ENCODE assay signal across 20 cellular contexts in genomic region chr15:29093696-29094343, GRCh38.
DNase-seq lines count a peak whose midpoint lies in the region; ATAC-seq and TF ChIP-seq lines count a peak whose summit lies in the region.
"Had no signal": no experiment of that assay in that cellular context is flagged by ENCODE, and none has a peak within 500 bp of the region (broad histone marks: within the 10 kb centered on the region; RNA-seq: fewer than 3 reads in every experiment).

No MANE protein-coding gene starts in this region.

- H2AK5ac ChIP-seq in trophoblast cell (ENCODE audit: low read length): no peak overlapping the region

- H3K4ac ChIP-seq in trophoblast cell (ENCODE audit: low read depth, low read length): no peak overlapping the region

- H2BK120ac ChIP-seq in trophoblast cell (ENCODE audit: insufficient read depth, low read length, poor library complexity): no peak overlapping the region

- peak overlapping the region; percentile 62 for H3K27ac Mint-ChIP-seq in activated T-cell treated with anti-CD3 and anti-CD28 coated beads, Interleukin-2, amount 50 U/mL, for 24 hours
- H3K27ac Mint-ChIP-seq in stimulated activated memory B cell treated with anti-CD40 and anti-IgM and Interleukin-4, amounts not matched to agents 10 μg/mL and 1 μg/mL and 100 μg/mL, for 72 hours: no peak overlapping the region
- H3K27ac Mint-ChIP-seq: B cell had no signal

- no peak overlapping the region for H3K4me3 Mint-ChIP-seq in activated T-cell treated with anti-CD3 and anti-CD28 coated beads, Interleukin-2, amount 50 U/mL, for 24 hours
- no peak overlapping the region for H3K4me3 Mint-ChIP-seq in activated T-cell treated with anti-CD3 and anti-CD28 coated beads, Interleukin-2, amount 50 U/mL, for 4 hours
- no peak overlapping the region for H3K4me3 Mint-ChIP-seq in stimulated activated memory B cell treated with anti-CD40 and anti-IgM and Interleukin-4, amounts not matched to agents 10 μg/mL and 1 μg/mL and 100 μg/mL, for 72 hours
- H3K4me3 Mint-ChIP-seq: B cell had no signal

- H3K9ac ChIP-seq in smooth muscle cell (ENCODE audit: low read depth): no peak overlapping the region
- H3K9ac ChIP-seq in trophoblast cell (ENCODE audit: low read length): no peak overlapping the region

- H3K4me2 ChIP-seq in smooth muscle cell (no peak overlapping the region), trophoblast cell (ENCODE audit: low read length) (no peak overlapping the region)

- TF ChIP-seq CTCF in smooth muscle cell (IDR thresholded peaks at IDR 0.05; ENCODE audit: borderline replicate concordance, insufficient read depth, poor library complexity, severe bottlenecking): no peak

- H3K9me3 ChIP-seq in smooth muscle cell (replicated peaks; ENCODE audit: low read depth) (no peaks in the 10 kb centered on the region), trophoblast cell (ENCODE audit: insufficient read depth, low read depth, low read length) (no peaks in the 10 kb centered on the region)
- H3K9me3 ChIP-seq: MG63, Peyer's patch had no signal

- peaks cover 39% of the 10 kb centered on the region for H3K36me3 Mint-ChIP-seq in activated T-cell treated with anti-CD3 and anti-CD28 coated beads, Interleukin-2, amount 50 U/mL, for 24 hours (ENCODE audit: low read depth)
- H3K36me3 Mint-ChIP-seq in activated T-cell treated with anti-CD3 and anti-CD28 coated beads, Interleukin-2, amount 50 U/mL, for 4 hours (ENCODE audit: insufficient read depth): peaks cover 7% of the 10 kb centered on the region
- H3K36me3 Mint-ChIP-seq in stimulated activated memory B cell treated with anti-CD40 and anti-IgM and Interleukin-4, amounts not matched to agents 10 μg/mL and 1 μg/mL and 100 μg/mL, for 72 hours: no peaks in the 10 kb centered on the region

- H2AFZ ChIP-seq in smooth muscle cell (ENCODE audit: low read depth) (no peak overlapping the region), trophoblast cell (ENCODE audit: insufficient read depth, low read length, poor library complexity) (no peak overlapping the region)

- H3K36me3 ChIP-seq in H7 (replicated peaks; ENCODE audit: control insufficient read depth, insufficient read depth, low read length): no peaks in the 10 kb centered on the region
- H3K36me3 ChIP-seq in smooth muscle cell (ENCODE audit: low read depth): no peaks in the 10 kb centered on the region
- no peaks in the 10 kb centered on the region for H3K36me3 ChIP-seq in trophoblast cell (ENCODE audit: control insufficient read depth in 1 of 2, insufficient read depth in 2 of 2, low read length in 2 of 2)
- H3K36me3 ChIP-seq: MG63, Peyer's patch had no signal

- no peak overlapping the region for H4K12ac ChIP-seq in trophoblast cell (ENCODE audit: low read depth, low read length)

- no peak overlapping the region for H2BK5ac ChIP-seq in trophoblast cell (ENCODE audit: low read depth, low read length, poor library complexity)

- no peak overlapping the region for H2BK12ac ChIP-seq in trophoblast cell (ENCODE audit: low read length)

- H3K79me2 ChIP-seq in smooth muscle cell (ENCODE audit: low read depth) (no peaks in the 10 kb centered on the region), trophoblast cell (ENCODE audit: control insufficient read depth, insufficient read depth, low read length, poor library complexity) (no peaks in the 10 kb centered on the region)

- H3K4me1 ChIP-seq in smooth muscle cell (ENCODE audit: low read depth): no peaks in the 10 kb centered on the region
- H3K4me1 ChIP-seq in trophoblast cell (ENCODE audit: control insufficient read depth in 1 of 2, insufficient read depth in 2 of 2, low read length in 2 of 2): no peaks in the 10 kb centered on the region
- H3K4me1 ChIP-seq: Peyer's patch had no signal

- H3K27me3 ChIP-seq in H7 (ENCODE audit: control insufficient read depth, insufficient read depth, low read length) (no peaks in the 10 kb centered on the region), smooth muscle cell (ENCODE audit: low read depth) (no peaks in the 10 kb centered on the region), trophoblast cell (ENCODE audit: insufficient read depth, low read length) (no peaks in the 10 kb centered on the region)
- H3K27me3 ChIP-seq: MG63, Peyer's patch had no signal

- H4K91ac ChIP-seq in trophoblast cell (ENCODE audit: low read depth, low read length): no peak overlapping the region

- H4K20me1 ChIP-seq in smooth muscle cell (ENCODE audit: low read depth): no peaks in the 10 kb centered on the region

- WGBS in smooth muscle cell (ENCODE audit: low lambda C conversion rate): 94% methylated on average over 12 of the region's 12 CpGs
- WGBS in trophoblast cell (ENCODE audit: extremely low coverage, insufficient coverage, insufficient read length): no CpG with 5 or more reads among the region's 12 CpGs

- H3K4me3 ChIP-seq in H7 (ENCODE audit: insufficient read depth, low read depth, low read length) (no peak overlapping the region), smooth muscle cell (no peak overlapping the region), trophoblast cell (ENCODE audit: low read depth, low read length) (no peak overlapping the region)
- H3K4me3 ChIP-seq: MG63, Peyer's patch had no signal

- peaks cover 15% of the 10 kb centered on the region for H3K4me1 Mint-ChIP-seq in activated T-cell treated with anti-CD3 and anti-CD28 coated beads, Interleukin-2, amount 50 U/mL, for 24 hours (ENCODE audit: low read depth)
- H3K4me1 Mint-ChIP-seq in activated T-cell treated with anti-CD3 and anti-CD28 coated beads, Interleukin-2, amount 50 U/mL, for 4 hours (ENCODE audit: low read depth): peaks cover 12% of the 10 kb centered on the region
- no peaks in the 10 kb centered on the region for H3K4me1 Mint-ChIP-seq in stimulated activated memory B cell treated with anti-CD40 and anti-IgM and Interleukin-4, amounts not matched to agents 10 μg/mL and 1 μg/mL and 100 μg/mL, for 72 hours
- H3K4me1 Mint-ChIP-seq: B cell had no signal

- no peak overlapping the region for H3K14ac ChIP-seq in trophoblast cell (ENCODE audit: low read length)

- intact Hi-C loops in sciatic nerve (cut with DNase I): no loop called here

- no peaks in the 10 kb centered on the region for H3F3A ChIP-seq in smooth muscle cell (ENCODE audit: low read depth)

- no peak overlapping the region for H4K8ac ChIP-seq in trophoblast cell (ENCODE audit: low read depth, low read length)

- H3K23ac ChIP-seq in trophoblast cell (ENCODE audit: low read length): no peak overlapping the region

- no peaks in the 10 kb centered on the region for H3K79me1 ChIP-seq in trophoblast cell (ENCODE audit: low read length)

- H3K27ac ChIP-seq in cingulate gyrus (ENCODE audit: low read depth, low read length) (peak overlapping the region; percentile 10), smooth muscle cell (ENCODE audit: low read depth) (no peak overlapping the region), trophoblast cell (ENCODE audit: low read depth, low read length) (no peak overlapping the region)
- H3K27ac ChIP-seq: 22Rv1, Peyer's patch had no signal

- no peak overlapping the region for H3K18ac ChIP-seq in trophoblast cell (ENCODE audit: low read length)

- ATAC-seq in activated T-cell treated with anti-CD3 and anti-CD28 coated beads, Interleukin-2, amount 50 U/mL, for 4 hours: no peak
- no peak for ATAC-seq in sciatic nerve
- ATAC-seq in stimulated activated memory B cell treated with anti-CD40 and anti-IgM and Interleukin-4, amounts not matched to agents 10 μg/mL and 1 μg/mL and 100 μg/mL, for 72 hours: no peak
- ATAC-seq: HCT116 had no signal

- no peaks in the 10 kb centered on the region for H3K27me3 Mint-ChIP-seq in activated T-cell treated with anti-CD3 and anti-CD28 coated beads, Interleukin-2, amount 50 U/mL, for 24 hours
- no peaks in the 10 kb centered on the region for H3K27me3 Mint-ChIP-seq in activated T-cell treated with anti-CD3 and anti-CD28 coated beads, Interleukin-2, amount 50 U/mL, for 4 hours (ENCODE audit: low read depth)
- H3K27me3 Mint-ChIP-seq in stimulated activated memory B cell treated with anti-CD40 and anti-IgM and Interleukin-4, amounts not matched to agents 10 μg/mL and 1 μg/mL and 100 μg/mL, for 72 hours: peaks cover 16% of the 10 kb centered on the region
- H3K27me3 Mint-ChIP-seq: B cell; CD8-positive, alpha-beta memory T cell had no signal

- no peaks in the 10 kb centered on the region for H3K9me3 Mint-ChIP-seq in activated T-cell treated with anti-CD3 and anti-CD28 coated beads, Interleukin-2, amount 50 U/mL, for 24 hours
- no peaks in the 10 kb centered on the region for H3K9me3 Mint-ChIP-seq in activated T-cell treated with anti-CD3 and anti-CD28 coated beads, Interleukin-2, amount 50 U/mL, for 4 hours
- peaks cover 2% of the 10 kb centered on the region for H3K9me3 Mint-ChIP-seq in stimulated activated memory B cell treated with anti-CD40 and anti-IgM and Interleukin-4, amounts not matched to agents 10 μg/mL and 1 μg/mL and 100 μg/mL, for 72 hours
- H3K9me3 Mint-ChIP-seq: CD8-positive, alpha-beta memory T cell had no signal

- DNase-seq in activated T-cell treated with anti-CD3 and anti-CD28 coated beads, Interleukin-2, amount 50 U/mL, for 24 hours: no peak
- DNase-seq in activated T-cell treated with anti-CD3 and anti-CD28 coated beads, Interleukin-2, amount 50 U/mL, for 4 hours: no peak
- DNase-seq in H7 (peak; percentile 48), sciatic nerve (ENCODE audit: low spot score) (peak; percentile 25), smooth muscle cell (lab: John Stamatoyannopoulos, UW; ENCODE audit: unreplicated experiment) (no peak), trophoblast cell (no peak)
- DNase-seq: DND-41, IMR-90, Karpas-422, MG63, NCI-H1092, NCI-H146, NCI-H2081 treated with DMSO at 0.1 percent for 48 hours had no signal

Comparison
In these comparisons a context has a peak if more than half of its experiments do, and no peak if none do; other contexts are left out.
1. DNase-seq: peak in H7 (single experiment) and sciatic nerve (single experiment); none in activated T-cell treated with anti-CD3 and anti-CD28 coated beads, Interleukin-2, amount 50 U/mL, for 24 hours (single experiment), activated T-cell treated with anti-CD3 and anti-CD28 coated beads, Interleukin-2, amount 50 U/mL, for 4 hours (single experiment), smooth muscle cell (single experiment) and trophoblast cell (0 of 2).